ENCODE assay signal across 18 cellular contexts in the genomic region with DNA sequence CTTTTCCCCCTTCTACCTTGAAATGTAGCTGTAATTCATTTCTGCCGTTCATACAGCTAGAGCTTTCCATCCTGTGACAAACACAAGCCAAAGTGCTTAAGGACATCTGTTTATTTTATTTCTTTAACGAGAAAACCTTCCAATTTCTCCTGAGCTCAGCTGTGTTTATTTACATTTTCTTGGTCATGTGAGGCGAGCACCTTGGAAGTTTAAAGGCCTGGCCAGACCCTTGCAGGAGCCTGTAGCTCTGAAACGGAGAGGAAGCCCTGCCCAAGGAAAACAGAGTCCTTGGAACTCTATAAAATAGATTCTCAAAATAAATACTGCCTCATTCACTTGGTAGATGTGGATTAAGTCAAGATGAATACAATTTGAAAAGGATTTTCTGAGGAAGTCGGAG.
DNase-seq lines count a peak whose midpoint lies in the region; ATAC-seq, FAIRE-seq and TF ChIP-seq lines count a peak whose summit lies in the region.
"Had no signal": no experiment of that assay in that cellular context is flagged by ENCODE, and none has a peak within 500 bp of the region (broad histone marks: within the 10 kb centered on the region; RNA-seq: fewer than 3 reads in every experiment).

No MANE protein-coding gene starts in this region.

- no peaks in the 10 kb centered on the region for H3K79me2 ChIP-seq in H1 (ENCODE audit: control insufficient read depth in 1 of 2, insufficient read depth in 2 of 2, low read length in 2 of 2)

- no peak overlapping the region for H2BK20ac ChIP-seq in H1 (ENCODE audit: low read length)

- no peaks in the 10 kb centered on the region for H4K20me1 ChIP-seq in H1 (replicated peaks in 1 of 2; ENCODE audit: control insufficient read depth in 1 of 2, insufficient read depth in 2 of 2, low read length in 2 of 2)

- H3K23ac ChIP-seq in H1 (ENCODE audit: insufficient read length) = no peak overlapping the region

- H3K27ac ChIP-seq in heart left ventricle (peak overlapping the region in 11 of 12 donors; percentile 3 to 76 (median 56)), H1 (ENCODE audit: low read depth, low read length) (no peak overlapping the region), prostate gland (peak overlapping the region; percentile 67 to 73), uterus (peak overlapping the region; percentile 38 to 65)
- H3K27ac ChIP-seq: SJCRH30 had no signal

- no peak overlapping the region for H4K91ac ChIP-seq in H1 (replicated peaks; ENCODE audit: insufficient read length, low read length)

- CTCF ChIA-PET in H1 (lab: Charles Lee; ENCODE audit: partially characterized antibody) = interaction anchor here (1.3 kb wide), 2 partner anchors 33 to 360 kb away, joined by 3 read pairs; no protein-coding TSS in a partner anchor

- no peak overlapping the region for H3K4ac ChIP-seq in H1 (replicated peaks; ENCODE audit: insufficient read length, low read depth, low read length)

- no peaks in the 10 kb centered on the region for H3K79me1 ChIP-seq in H1 (ENCODE audit: low read depth, low read length)

- no peak for TF ChIP-seq RAD21 in H1 (IDR thresholded peaks at IDR 0.05 in 1 of 2, conservative IDR thresholded peaks at IDR 0.05 in 1 of 2; ENCODE audit: low read depth in 2 of 2, low read length in 2 of 2)

- POLR2A ChIA-PET in H1 (lab: Charles Lee; ENCODE audit: partially characterized antibody) = no interaction called here

- no peak for TF ChIP-seq POLR2A in heart left ventricle (IDR thresholded peaks at IDR 0.05)
- no peak for TF ChIP-seq POLR2A in H1 (IDR thresholded peaks at IDR 0.05; ENCODE audit: control extremely low read depth in 1 of 2, low read depth in 2 of 2, low read length in 2 of 2)
- TF ChIP-seq POLR2A in prostate gland (IDR thresholded peaks at IDR 0.05) = no peak
- TF ChIP-seq POLR2A in uterus (IDR thresholded peaks at IDR 0.05) = no peak

- DNase-seq in heart left ventricle (no peak), left cardiac atrium (no peak), H1 (ENCODE audit: low read depth in 1 of 2, low spot score in 2 of 2) (no peak), prostate gland (ENCODE audit: low spot score) (peak; percentile 80), uterus (no peak), GM13977 (ENCODE audit: low spot score) (no peak), hypothalamus (lab: John Stamatoyannopoulos, UW) (no peak), posterior vena cava (ENCODE audit: low spot score) (no peak)
- DNase-seq: 8988T; DMS153; naive B cell; NCI-H2029; NCI-H524 treated with DMSO at 0.1 percent for 48 hours; stimulated activated CD4-positive, alpha-beta T cell treated with anti-CD3 and anti-CD28 coated beads, Interleukin-1b, Interleukin-23, amount 100 ng/mL, for 48 hours; substantia nigra; T-helper 9 cell had no signal

- in situ Hi-C loops in GM13977 (cut with MboI; ENCODE audit: low pct_unique_long_range_greater_than_20kb, low sequenced_read_pairs, unreplicated experiment) = no loop called here

- no peak overlapping the region for H3K4me2 ChIP-seq in H1 (ENCODE audit: insufficient read depth in 1 of 2, low read depth in 2 of 2, low read length in 2 of 2)

- H3K27me3 ChIP-seq in heart left ventricle = no peaks in the 10 kb centered on the region
- H3K27me3 ChIP-seq in H1 (replicated peaks in 1 of 4; ENCODE audit: control insufficient read depth in 3 of 4, extremely low read depth in 1 of 4, insufficient read depth in 3 of 4, low read length in 3 of 4) = no peaks in the 10 kb centered on the region
- H3K27me3 ChIP-seq in prostate gland (replicated peaks; ENCODE audit: insufficient read depth) = no peaks in the 10 kb centered on the region
- H3K27me3 ChIP-seq in uterus = no peaks in the 10 kb centered on the region
- H3K27me3 ChIP-seq: SJCRH30 had no signal

- H3K36me3 ChIP-seq in heart left ventricle (no peaks in the 10 kb centered on the region), H1 (ENCODE audit: control insufficient read depth in 2 of 4, insufficient read depth in 4 of 4, low read length in 3 of 4) (no peaks in the 10 kb centered on the region), prostate gland (no peaks in the 10 kb centered on the region), uterus (no peaks in the 10 kb centered on the region)
- H3K36me3 ChIP-seq: HAP-1, SJCRH30 had no signal

- no peak overlapping the region for H3K4me3 ChIP-seq in heart left ventricle
- H3K4me3 ChIP-seq in H1 (ENCODE audit: extremely low read depth in 1 of 4, insufficient read depth in 2 of 4, low read depth in 3 of 4, low read length in 4 of 4) = no peak overlapping the region
- no peak overlapping the region for H3K4me3 ChIP-seq in prostate gland
- H3K4me3 ChIP-seq in uterus = no peak overlapping the region
- H3K4me3 ChIP-seq: HAP-1, SJCRH30 had no signal

- no peaks in the 10 kb centered on the region for H3K9me3 ChIP-seq in heart left ventricle
- H3K9me3 ChIP-seq in H1 (ENCODE audit: insufficient read depth in 2 of 2, low read depth in 1 of 2, low read length in 1 of 2) = no peaks in the 10 kb centered on the region
- H3K9me3 ChIP-seq in prostate gland = no peaks in the 10 kb centered on the region
- H3K9me3 ChIP-seq in uterus = no peaks in the 10 kb centered on the region
- H3K9me3 ChIP-seq: HAP-1, SJCRH30 had no signal

- no peak overlapping the region for H3K9ac ChIP-seq in H1 (replicated peaks in 1 of 4; ENCODE audit: extremely low read depth in 1 of 4, low read depth in 3 of 4, low read length in 3 of 4)

- H2BK5ac ChIP-seq in H1 (ENCODE audit: low read depth, low read length) = no peak overlapping the region

- TF ChIP-seq CTCF in heart left ventricle (IDR thresholded peaks at IDR 0.05) (no peak), H1 (IDR thresholded peaks at IDR 0.05; ENCODE audit: control extremely low read depth in 1 of 3, insufficient read depth in 1 of 3, low read depth in 1 of 3, low read length in 3 of 3) (no peak), prostate gland (IDR thresholded peaks at IDR 0.05) (no peak), uterus (IDR thresholded peaks at IDR 0.05) (no peak), GM13977 (IDR thresholded peaks at IDR 0.05; ENCODE audit: extremely low read depth, insufficient read depth, missing control alignments) (no peak)

- no peak overlapping the region for H4K8ac ChIP-seq in H1 (ENCODE audit: extremely low read depth, insufficient read depth, low read length)

- no peak overlapping the region for H2BK120ac ChIP-seq in H1 (replicated peaks; ENCODE audit: low read depth, low read length)

- H3K4me1 ChIP-seq in heart left ventricle (peaks cover 0 to 24% (median 16%) of the 10 kb centered on the region in 12 donors), H1 (replicated peaks in 1 of 4; ENCODE audit: control insufficient read depth in 3 of 4, insufficient read depth in 4 of 4, low read length in 3 of 4) (peaks cover 0 to 7% (median 3%) of the 10 kb centered on the region in 4 experiments; a peak in 4 of 7 replicates), prostate gland (replicated peaks) (peaks cover 11% of the 10 kb centered on the region), uterus (no peaks in the 10 kb centered on the region)
- H3K4me1 ChIP-seq: HAP-1 had no signal

- no peak overlapping the region for H2BK12ac ChIP-seq in H1 (ENCODE audit: low read depth, low read length)

- no peak overlapping the region for H2BK15ac ChIP-seq in H1 (ENCODE audit: low read length)

- FAIRE-seq in H1 (lab: Jason Lieb, UNC) = no peak

- no peak overlapping the region for H4K5ac ChIP-seq in H1 (ENCODE audit: insufficient read length, low read depth, low read length)

- H3K23me2 ChIP-seq in H1 (ENCODE audit: low read depth, low read length) = no peaks in the 10 kb centered on the region

- no peak overlapping the region for H3K56ac ChIP-seq in H1 (replicated peaks; ENCODE audit: insufficient read length, low read depth, low read length)

- no peak for TF ChIP-seq EP300 in H1 (IDR thresholded peaks at IDR 0.05; ENCODE audit: borderline replicate concordance in 1 of 2, low read depth in 2 of 2, low read length in 2 of 2)

- intact Hi-C loops in heart left ventricle (cut with DNase I) (no loop called here), left cardiac atrium (cut with DNase I) (no loop called here), prostate gland (cut with DNase I) (no loop called here), uterus (cut with DNase I; ENCODE audit: low total_unique reads) (no loop called here), posterior vena cava (cut with DNase I) (no loop called here)

- peak in 1 of 4 donors; percentile 50 for ATAC-seq in heart left ventricle
- no peak for ATAC-seq in left cardiac atrium

- no peak overlapping the region for H3K18ac ChIP-seq in H1 (ENCODE audit: extremely low read depth, low read length)

- no peak overlapping the region for H2AK5ac ChIP-seq in H1 (ENCODE audit: low read depth, low read length)

- WGBS in heart left ventricle, 4 donors = 41 to 48% (median 46%) methylated on average over 5 of the region's 5 CpGs
- WGBS in H1 (ENCODE audit: extremely low coverage in 1 of 2, insufficient coverage in 1 of 2, insufficient read length in 1 of 2, insufficient replicate concordance in 2 of 2, low coverage in 1 of 2, low lambda C conversion rate in 2 of 2, missing lambda C conversion rate in 1 of 2), 2 experiments = 81% methylated on average over 5 of the region's 5 CpGs; no CpG with 5 or more reads in 1 of the 2 experiments
- 8% methylated on average over 5 of the region's 5 CpGs for WGBS in prostate gland

- 0 out of 2 replicates have a peak overlapping the region, but pooled peaks have one; percentile 37 for H2AFZ ChIP-seq in H1 (ENCODE audit: low read length)

- no peak overlapping the region for H3K14ac ChIP-seq in H1 (ENCODE audit: insufficient read length)

TF ChIP-seq in H1, 55 proteins besides CTCF, POLR2A, EP300 and RAD21 (continues in another document):
- TF ChIP-seq POLR2AphosphoS5 (IDR thresholded peaks at IDR 0.05; ENCODE audit: low read depth, low read length) = no peak
- TF ChIP-seq, protein P1, sequence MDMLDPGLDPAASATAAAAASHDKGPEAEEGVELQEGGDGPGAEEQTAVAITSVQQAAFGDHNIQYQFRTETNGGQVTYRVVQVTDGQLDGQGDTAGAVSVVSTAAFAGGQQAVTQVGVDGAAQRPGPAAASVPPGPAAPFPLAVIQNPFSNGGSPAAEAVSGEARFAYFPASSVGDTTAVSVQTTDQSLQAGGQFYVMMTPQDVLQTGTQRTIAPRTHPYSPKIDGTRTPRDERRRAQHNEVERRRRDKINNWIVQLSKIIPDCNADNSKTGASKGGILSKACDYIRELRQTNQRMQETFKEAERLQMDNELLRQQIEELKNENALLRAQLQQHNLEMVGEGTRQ (IDR thresholded peaks at IDR 0.05; ENCODE audit: low read length) = no peak
- no peak for TF ChIP-seq SIX5 (IDR thresholded peaks at IDR 0.05; ENCODE audit: low read depth, low read length)
- TF ChIP-seq RFX5 (IDR thresholded peaks at IDR 0.05; ENCODE audit: borderline replicate concordance, low read depth, low read length) = no peak
- TF ChIP-seq TAF1 (IDR thresholded peaks at IDR 0.05; ENCODE audit: low read depth, low read length) = no peak
- no peak for TF ChIP-seq SUZ12 (IDR thresholded peaks at IDR 0.05; ENCODE audit: low read length)
- no peak for TF ChIP-seq CHD2 (IDR thresholded peaks at IDR 0.05; ENCODE audit: low read length)
